Comparison of ENCODE assay signal across 13 cellular contexts in the genomic region with DNA sequence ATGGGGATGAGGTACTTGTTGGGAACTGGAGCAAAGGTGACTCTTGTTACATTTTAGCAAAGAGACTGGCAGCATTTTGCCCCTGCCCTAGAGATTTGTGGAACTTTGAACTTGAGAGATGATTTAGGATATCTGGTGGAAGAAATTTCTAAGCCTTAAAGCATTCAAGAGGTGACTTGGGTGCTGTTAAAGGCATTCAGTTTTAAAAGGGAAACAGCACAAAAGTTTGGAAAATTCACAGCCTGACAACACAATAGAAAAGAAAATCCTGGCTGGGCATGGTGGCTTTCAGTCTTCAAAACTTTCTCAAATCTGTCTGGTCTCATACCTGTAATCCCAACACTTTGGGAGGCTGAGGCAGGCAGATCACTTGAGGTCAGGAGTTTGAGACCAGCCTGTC. TPM values are rescaled to one million over a fixed set of nuclear protein-coding genes. Genes with fewer than 3 reads are reported as not detected.
"Had no signal": no experiment of that assay in that cellular context is flagged by ENCODE, and none has a peak within 500 bp of the region (broad histone marks: within the 10 kb centered on the region; RNA-seq: fewer than 3 reads in every experiment).

No MANE protein-coding gene starts in this region.

RNA-seq across cellular contexts. Expression of gene PHOSPHO1, which starts 46.1 kb away (rescaled TPM):
- total RNA-seq: activated B cell treated with CpG ODN at 0.5 μM for 24 hours; activated CD4-positive, alpha-beta memory T cell treated with anti-CD3 and anti-CD28 coated beads for 36 hours; activated CD4-positive, alpha-beta memory T cell treated with anti-CD3 and anti-CD28 coated beads, Interleukin-2, amount 10 ng/mL, durations not matched to agents 7 days and 5 days; activated CD4-positive, alpha-beta T cell treated with anti-CD3 and anti-CD28 coated beads for 36 hours; activated CD4-positive, alpha-beta T cell treated with anti-CD3 and anti-CD28 coated beads, Interleukin-2, amount 10 ng/mL, durations not matched to agents 24 days and 14 days; activated CD4-positive, alpha-beta T cell treated with anti-CD3 and anti-CD28 coated beads, Interleukin-2, amount 10 ng/mL, durations not matched to agents 7 days and 5 days; activated CD8-positive, alpha-beta memory T cell treated with anti-CD3 and anti-CD28 coated beads for 36 hours; activated CD8-positive, alpha-beta memory T cell treated with anti-CD3 and anti-CD28 coated beads, Interleukin-2, amount 10 ng/mL, durations not matched to agents 7 days and 5 days; activated CD8-positive, alpha-beta T cell treated with anti-CD3 and anti-CD28 coated beads for 36 hours; activated CD8-positive, alpha-beta T cell treated with anti-CD3 and anti-CD28 coated beads, Interleukin-2, amount 10 ng/mL, durations not matched to agents 7 days and 5 days; T-helper 1 cell treated with Interleukin-12 subunit alpha and Interleukin-12 subunit beta and Interleukin-4 antibody, amounts not matched to agents 30 ng/mL and 1 ng/mL, for 36 hours; T-helper 17 cell; T-helper 2 cell treated with Interferon-gamma antibody and Interleukin-4, amounts not matched to agents 100 ng/mL and 5 ng/mL, for 36 hours had no signal

RNA-seq across cellular contexts. Expression of gene B4GALNT2, which starts 52.0 kb away (rescaled TPM):
- total RNA-seq: activated CD4-positive, alpha-beta memory T cell treated with anti-CD3 and anti-CD28 coated beads for 36 hours; activated CD4-positive, alpha-beta memory T cell treated with anti-CD3 and anti-CD28 coated beads, Interleukin-2, amount 10 ng/mL, durations not matched to agents 7 days and 5 days; activated CD4-positive, alpha-beta T cell treated with anti-CD3 and anti-CD28 coated beads, Interleukin-2, amount 10 ng/mL, durations not matched to agents 7 days and 5 days; activated CD8-positive, alpha-beta memory T cell treated with anti-CD3 and anti-CD28 coated beads for 36 hours; activated CD8-positive, alpha-beta T cell treated with anti-CD3 and anti-CD28 coated beads for 36 hours; activated CD8-positive, alpha-beta T cell treated with anti-CD3 and anti-CD28 coated beads, Interleukin-2, amount 10 ng/mL, durations not matched to agents 7 days and 5 days; T-helper 2 cell treated with Interferon-gamma antibody and Interleukin-4, amounts not matched to agents 100 ng/mL and 5 ng/mL, for 36 hours had no signal
